1 cellular context compared by ENCODE assay signal in the genomic region with DNA sequence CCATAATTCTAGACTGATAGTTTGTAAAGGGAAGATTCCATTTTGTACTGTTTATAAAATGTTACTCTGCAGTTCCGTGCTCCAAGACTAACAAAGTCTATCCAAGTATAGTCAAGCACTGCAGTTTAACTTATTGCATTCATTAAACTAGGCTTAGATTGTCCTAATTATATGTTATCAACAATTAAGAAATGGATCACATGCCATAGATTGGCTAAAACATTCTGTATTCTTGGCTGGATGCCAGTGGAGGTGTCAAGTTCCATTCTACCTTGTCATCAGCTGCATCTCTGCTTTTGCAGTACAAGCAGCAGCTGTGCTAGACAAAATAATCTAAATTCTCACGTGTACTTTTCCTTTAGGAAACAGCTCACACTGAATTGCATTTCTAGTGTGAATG.
TF ChIP-seq lines count a peak whose summit lies in the region.

No MANE protein-coding gene starts in this region.

TF ChIP-seq in IMR-90, 13 proteins besides CTCF, POLR2A, EP300 and RAD21 (continued from another document):
- TF ChIP-seq BHLHE40 (IDR thresholded peaks at IDR 0.05; ENCODE audit: low read depth, low read length) (no peak), RCOR1 (IDR thresholded peaks at IDR 0.05; ENCODE audit: insufficient replicate concordance, low read length) (no peak), USF2 (IDR thresholded peaks at IDR 0.05; ENCODE audit: low read depth, low read length) (no peak), MAZ (IDR thresholded peaks at IDR 0.05; ENCODE audit: borderline replicate concordance, low read depth, low read length) (no peak), MAFK (IDR thresholded peaks at IDR 0.05; ENCODE audit: low read depth, low read length) (no peak)
TF ChIP-seq in IMR-90: peak in this region for 0.
